11 cellular contexts compared by ENCODE assay signal in the genomic region with DNA sequence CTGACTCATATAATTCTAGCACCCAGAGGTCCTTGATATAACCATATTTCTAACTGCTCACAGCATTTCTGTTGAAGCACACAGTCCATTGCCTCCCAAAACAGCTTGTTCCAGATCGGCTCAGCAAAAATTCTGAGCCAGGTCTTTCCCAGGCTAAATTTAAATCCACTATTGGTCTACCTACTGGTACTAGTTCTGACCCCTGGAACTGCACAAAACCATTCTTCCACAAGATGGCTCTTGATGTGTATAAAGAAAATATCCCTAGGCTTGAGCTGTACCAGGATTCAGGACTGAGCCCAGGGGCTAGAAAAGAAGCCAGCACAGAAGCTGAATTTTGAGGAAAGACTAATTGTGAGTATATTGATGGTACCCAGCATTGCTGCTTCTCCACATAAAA.
DNase-seq lines count a peak whose midpoint lies in the region; ATAC-seq and TF ChIP-seq lines count a peak whose summit lies in the region.
"Had no signal": no experiment of that assay in that cellular context is flagged by ENCODE, and none has a peak within 500 bp of the region (broad histone marks: within the 10 kb centered on the region; RNA-seq: fewer than 3 reads in every experiment).

No MANE protein-coding gene starts in this region.

- H3K27ac Mint-ChIP-seq in chondrocyte (ENCODE audit: unreplicated experiment): no peak overlapping the region
- H3K27ac Mint-ChIP-seq: IgD-negative memory B cell had no signal

- intact Hi-C loops in left lung (cut with DNase I) (no loop called here), testis (cut with DNase I; ENCODE audit: low total_unique reads) (no loop called here)

- no peak overlapping the region for H3K27ac ChIP-seq in left lung
- no peak overlapping the region for H3K27ac ChIP-seq in testis

- peaks cover 18% of the 10 kb centered on the region for H3K9me3 Mint-ChIP-seq in chondrocyte (ENCODE audit: low read depth)

- ATAC-seq in left lung (peak; percentile 67), GM18909 (IDR thresholded peaks at IDR 0.05; ENCODE audit: poor library complexity, unreplicated experiment) (no peak)

- H3K9me3 ChIP-seq in left lung: peaks cover 0 to 13% of the 10 kb centered on the region in 2 donors
- H3K9me3 ChIP-seq in testis: no peaks in the 10 kb centered on the region

- H3K27me3 ChIP-seq in left lung (no peaks in the 10 kb centered on the region), testis (no peaks in the 10 kb centered on the region)

- H3K4me1 Mint-ChIP-seq in chondrocyte (ENCODE audit: low read depth): peaks cover 21% of the 10 kb centered on the region
- H3K4me1 Mint-ChIP-seq: IgD-negative memory B cell had no signal

- H3K4me1 ChIP-seq in left lung (peaks cover 10 to 15% of the 10 kb centered on the region in 2 donors), testis (peaks cover 8% of the 10 kb centered on the region)

- TF ChIP-seq POLR2A in testis (IDR thresholded peaks at IDR 0.05): no peak

- H3K36me3 ChIP-seq in left lung (no peaks in the 10 kb centered on the region), testis (ENCODE audit: low read depth, missing control alignments) (no peaks in the 10 kb centered on the region)

- H3K4me3 Mint-ChIP-seq in chondrocyte (ENCODE audit: unreplicated experiment): no peak overlapping the region
- H3K4me3 Mint-ChIP-seq: IgD-negative memory B cell had no signal

- TF ChIP-seq CTCF in AG10803 (conservative IDR thresholded peaks at IDR 0.05; ENCODE audit: low read length): peak; percentile 58
- TF ChIP-seq CTCF in LNCaP clone FGC (IDR thresholded peaks at IDR 0.05; ENCODE audit: control insufficient read depth, extremely low read depth, insufficient read depth): peak; percentile 39
- peak; percentile 67 for TF ChIP-seq CTCF in chondrocyte (IDR thresholded peaks at IDR 0.05)
- peak in 1 of 2 donors; percentile 21 for TF ChIP-seq CTCF in left lung (IDR thresholded peaks at IDR 0.05)
- TF ChIP-seq CTCF in testis (IDR thresholded peaks at IDR 0.05): no peak

- DNase-seq in AG10803 (ENCODE audit: low read depth) (peak; percentile 50), LNCaP clone FGC (ENCODE audit: low read depth) (peak; percentile 1), chondrocyte (ENCODE audit: low spot score) (no peak), left lung (no peak), germinal center (ENCODE audit: low spot score) (no peak), DMS79 treated with DMSO at 0.1 percent for 48 hours (lab: John Stamatoyannopoulos, UW) (no peak), testis (no peak)
- DNase-seq: Calu3, OCI-M1 had no signal

- H3K36me3 Mint-ChIP-seq in chondrocyte (ENCODE audit: low read depth): peaks cover 3% of the 10 kb centered on the region
- H3K36me3 Mint-ChIP-seq: IgD-negative memory B cell had no signal

- no peaks in the 10 kb centered on the region for H3K27me3 Mint-ChIP-seq in chondrocyte (ENCODE audit: low read depth)

- H3K4me3 ChIP-seq in AG10803 (ENCODE audit: low read length) (no peak overlapping the region), LNCaP clone FGC (ENCODE audit: low read depth, low read length) (no peak overlapping the region), left lung (no peak overlapping the region), testis (no peak overlapping the region)

- WGBS in testis, 2 donors: 50 to 64% methylated on average over 1 of the region's 1 CpG

Comparison
In these comparisons a context has a peak if more than half of its experiments do, and no peak if none do; other contexts are left out.
1. DNase-seq: peak in AG10803 (single experiment) and LNCaP clone FGC (single experiment); none in chondrocyte (single experiment), left lung (0 of 2), germinal center (single experiment), DMS79 treated with DMSO at 0.1 percent for 48 hours (single experiment) and testis (single experiment).
2. CTCF ChIP-seq: peak in AG10803 (single experiment), LNCaP clone FGC (single experiment) and chondrocyte (single experiment); none in testis (0 of 3).